8 cellular contexts compared by ENCODE assay signal in genomic region chr5:61408476-61409168, GRCh38.
A peak's percentile ranks its signal among the peaks of the same experiment; 100 is the strongest.
DNase-seq lines count a peak whose midpoint lies in the region; ATAC-seq and TF ChIP-seq lines count a peak whose summit lies in the region.

No MANE protein-coding gene starts in this region.

- no TSS peak for BruUV-seq in OCI-LY7 (replicated peaks; lab: Mats Ljungman, UMichigan)

- TF ChIP-seq CTCF in OCI-LY7 (conservative IDR thresholded peaks at IDR 0.05; ENCODE audit: low read length) (no peak), endothelial cell (IDR thresholded peaks at IDR 0.05; ENCODE audit: unreplicated experiment) (no peak)

- peak overlapping the region; percentile 6; the same call in 1 of the 2 replicates for H2AFZ ChIP-seq in OCI-LY7 (ENCODE audit: low read length)

- H3K36me3 Mint-ChIP-seq in IgD-negative memory B cell, result no peaks in the 10 kb centered on the region
- no peaks in the 10 kb centered on the region for H3K36me3 Mint-ChIP-seq in endothelial cell (ENCODE audit: low read depth, unreplicated experiment)

- H3K4me1 Mint-ChIP-seq in IgD-negative memory B cell, result peaks cover 24 to 32% (median 25%) of the 10 kb centered on the region in 3 donors
- peaks cover 54% of the 10 kb centered on the region for H3K4me1 Mint-ChIP-seq in endothelial cell (ENCODE audit: unreplicated experiment)

- H3K9me3 ChIP-seq in OCI-LY7 (ENCODE audit: low read length), result no peaks in the 10 kb centered on the region

- H3K4me3 ChIP-seq in OCI-LY7 (ENCODE audit: low read depth, low read length, poor library complexity, severe bottlenecking), result peak overlapping the region; percentile 18

- H3K4me1 ChIP-seq in OCI-LY7 (ENCODE audit: insufficient read depth, low read length, poor library complexity, severe bottlenecking), result no peaks in the 10 kb centered on the region

- DNase-seq in DMS114 treated with DMSO at 0.1 percent for 48 hours (lab: John Stamatoyannopoulos, UW; ENCODE audit: unreplicated experiment) (peak; percentile 86), OCI-LY7 (ENCODE audit: low spot score) (peak; percentile 69), activated T-cell treated with anti-CD3 and anti-CD28 coated beads for 24 hours (ENCODE audit: low read depth) (peak; percentile 97), endothelial cell (ENCODE audit: low spot score) (peak; percentile 97), mesenteric fat pad (ENCODE audit: low spot score) (peak; percentile 100)
- peak; percentile 94 for DNase-seq in stimulated activated CD8-positive, alpha-beta memory T cell treated with anti-CD3 and anti-CD28 coated beads, Interleukin-15, amount 100 ng/mL, for 1 hour (ENCODE audit: low read depth)

- no peaks in the 10 kb centered on the region; the same call in 1 of the 2 replicates for H4K20me1 ChIP-seq in OCI-LY7 (ENCODE audit: insufficient read depth, low read length)

- H3K79me2 ChIP-seq in OCI-LY7 (ENCODE audit: insufficient read depth, low read depth, low read length), result no peaks in the 10 kb centered on the region

- peak; percentile 99 for ATAC-seq in GM21723 (IDR thresholded peaks at IDR 0.05; ENCODE audit: unreplicated experiment)

- POLR2A ChIA-PET in OCI-LY7 (lab: Charles Lee), result no interaction called here

- peak overlapping the region; percentile 79 to 91 (median 86) for H3K4me3 Mint-ChIP-seq in IgD-negative memory B cell
- H3K4me3 Mint-ChIP-seq in endothelial cell (ENCODE audit: unreplicated experiment), result peak overlapping the region; percentile 43

- no peak overlapping the region for H3K27ac ChIP-seq in OCI-LY7 (ENCODE audit: low read depth, low read length, poor library complexity, severe bottlenecking)

- no peaks in the 10 kb centered on the region for H3K36me3 ChIP-seq in OCI-LY7 (ENCODE audit: insufficient read depth, low read length)

- H3K9me2 ChIP-seq in OCI-LY7 (ENCODE audit: insufficient read depth, low read length), result no peaks in the 10 kb centered on the region

- CTCF ChIA-PET in OCI-LY7 (lab: Charles Lee; ENCODE audit: unreplicated experiment), result no interaction called here

- H3K4me2 ChIP-seq in OCI-LY7 (ENCODE audit: low read length), result peak overlapping the region; percentile 52

- H3K27ac Mint-ChIP-seq in IgD-negative memory B cell, result peak overlapping the region; percentile 81 to 97 (median 87)
- peak overlapping the region; percentile 81 for H3K27ac Mint-ChIP-seq in endothelial cell (ENCODE audit: unreplicated experiment)

- H3K27me3 Mint-ChIP-seq in IgD-negative memory B cell, result no peaks in the 10 kb centered on the region
- H3K27me3 Mint-ChIP-seq in endothelial cell (ENCODE audit: unreplicated experiment), result peaks cover 4% of the 10 kb centered on the region

- H3K9me3 Mint-ChIP-seq in IgD-negative memory B cell (no peaks in the 10 kb centered on the region), endothelial cell (ENCODE audit: unreplicated experiment) (no peaks in the 10 kb centered on the region)

- intact Hi-C loops in OCI-LY7 (cut with micrococcal nuclease; ENCODE audit: unreplicated experiment), result no loop called here
